Comparison of ENCODE assay signal across 8 cellular contexts in the genomic region with DNA sequence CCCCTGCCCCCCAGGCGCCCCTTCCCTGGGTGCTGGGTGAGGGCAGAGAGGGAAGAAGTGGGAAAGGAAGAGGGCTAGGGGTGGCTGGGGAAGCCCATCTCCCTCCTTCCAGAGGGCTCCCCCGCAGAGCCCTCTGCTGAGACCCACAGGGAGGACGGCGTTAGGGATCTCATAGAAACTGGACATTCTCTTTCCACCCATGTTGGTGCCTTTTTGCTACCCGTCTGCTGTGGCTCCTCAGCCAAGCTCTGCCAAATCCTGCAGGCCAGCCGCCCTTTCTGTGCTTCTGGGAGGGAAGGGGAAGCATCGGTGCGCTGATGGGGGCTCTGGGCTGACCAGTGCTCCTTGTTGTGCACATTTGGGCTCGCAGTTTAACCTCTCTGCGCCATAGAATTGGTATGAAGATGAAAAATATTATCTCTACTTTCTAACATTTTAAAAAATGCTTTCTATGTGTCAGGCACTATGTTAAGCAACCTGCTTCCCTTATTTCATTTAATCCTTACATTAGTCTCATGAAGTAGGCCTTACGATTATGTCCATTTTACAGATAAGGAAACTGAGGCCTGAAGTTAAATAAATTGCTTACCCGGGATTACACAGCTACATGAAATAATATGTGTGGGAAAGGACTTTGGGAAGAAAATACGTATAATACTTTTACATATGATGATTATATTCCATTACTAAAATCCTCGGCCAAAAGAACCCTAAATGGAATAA. TPM values are rescaled to one million over a fixed set of nuclear protein-coding genes. Genes with fewer than 3 reads are reported as not detected.
DNase-seq lines count a peak whose midpoint lies in the region; ATAC-seq, FAIRE-seq and TF ChIP-seq lines count a peak whose summit lies in the region.

No MANE protein-coding gene starts in this region.

- ATAC-seq in GM19467 (IDR thresholded peaks at IDR 0.05; ENCODE audit: unreplicated experiment): no peak
- no peak for ATAC-seq in GM19324 (IDR thresholded peaks at IDR 0.05; ENCODE audit: low FRiP score, unreplicated experiment)
- no peak for ATAC-seq in GM18909 (IDR thresholded peaks at IDR 0.05; ENCODE audit: poor library complexity, unreplicated experiment)

- H3K4me1 ChIP-seq in OCI-LY3 (ENCODE audit: low read length) (peaks cover 29% of the 10 kb centered on the region), neuron (ENCODE audit: insufficient read depth, low read length) (peaks cover 22% of the 10 kb centered on the region)

- H3K9me3 ChIP-seq in OCI-LY3 (ENCODE audit: insufficient read depth, low read length) (no peaks in the 10 kb centered on the region), neuron (ENCODE audit: low read length) (no peaks in the 10 kb centered on the region)

- no peaks in the 10 kb centered on the region for H3K9me3 Mint-ChIP-seq in endothelial cell (ENCODE audit: unreplicated experiment)

- H3K27me3 ChIP-seq in OCI-LY3 (ENCODE audit: low read depth, low read length) (peaks cover under 1% of the 10 kb centered on the region; the same call in 1 of the 2 replicates), neuron (ENCODE audit: insufficient read depth, low read length) (no peaks in the 10 kb centered on the region)

- no peaks in the 10 kb centered on the region for H3K36me3 ChIP-seq in OCI-LY3 (replicated peaks; ENCODE audit: low read depth, low read length)
- H3K36me3 ChIP-seq in neuron (ENCODE audit: insufficient read depth, low read length): no peaks in the 10 kb centered on the region

- TF ChIP-seq POLR2A in H54 (IDR thresholded peaks at IDR 0.05; ENCODE audit: low read depth, low read length): no peak

- peaks cover 12% of the 10 kb centered on the region for H3K79me2 ChIP-seq in OCI-LY3 (ENCODE audit: low read length)

- peaks cover 52% of the 10 kb centered on the region for H3K4me1 Mint-ChIP-seq in endothelial cell (ENCODE audit: unreplicated experiment)

- H3K27ac ChIP-seq in OCI-LY3 (ENCODE audit: low read length): no peak overlapping the region

- H2AFZ ChIP-seq in OCI-LY3 (ENCODE audit: low read depth, low read length): no peak overlapping the region
- peak overlapping the region; percentile 87 for H2AFZ ChIP-seq in neuron (ENCODE audit: low read depth, low read length)

- H4K20me1 ChIP-seq in OCI-LY3 (ENCODE audit: insufficient read depth, low read length): 0 out of 2 replicates have a peak, but pooled peaks cover 3% of the 10 kb centered on the region

- H3K4me3 ChIP-seq in OCI-LY3 (ENCODE audit: low read length) (peak overlapping the region; percentile 99), neuron (ENCODE audit: low read length) (peak overlapping the region; percentile 77)

- peak overlapping the region; percentile 96 for H3K4me3 Mint-ChIP-seq in endothelial cell (ENCODE audit: unreplicated experiment)

- H3K9ac ChIP-seq in OCI-LY3 (ENCODE audit: low read length): peak overlapping the region; percentile 86

- H3K36me3 Mint-ChIP-seq in endothelial cell (ENCODE audit: low read depth, unreplicated experiment): peaks cover 22% of the 10 kb centered on the region

- FAIRE-seq in H54 (lab: Jason Lieb, UNC): no peak

- peak; percentile 17 for DNase-seq in COLO668 (lab: John Stamatoyannopoulos, UW; ENCODE audit: unreplicated experiment)
- no peak for DNase-seq in endothelial cell (ENCODE audit: low spot score)
- DNase-seq in H54 (ENCODE audit: insufficient read length, low spot score): no peak

- TF ChIP-seq CTCF in OCI-LY3 (IDR thresholded peaks at IDR 0.05; ENCODE audit: low read depth, low read length) (no peak), endothelial cell (IDR thresholded peaks at IDR 0.05; ENCODE audit: unreplicated experiment) (no peak)

- peak overlapping the region; percentile 57 for H3K27ac Mint-ChIP-seq in endothelial cell (ENCODE audit: unreplicated experiment)

- peaks cover 26% of the 10 kb centered on the region for H3K27me3 Mint-ChIP-seq in endothelial cell (ENCODE audit: unreplicated experiment)

- H3K4me2 ChIP-seq in OCI-LY3 (ENCODE audit: low read length): peak overlapping the region; percentile 91

RNA-seq across cellular contexts. Expression of gene SLC48A1, which starts 1.0 kb away (rescaled TPM):
- 65.5 TPM for total RNA-seq in endothelial cell (ENCODE audit: unreplicated experiment)

RNA-seq across cellular contexts. Expression of gene RAPGEF3, which starts 15.3 kb away (rescaled TPM):
- 81.5 TPM for total RNA-seq in endothelial cell (ENCODE audit: unreplicated experiment)

RNA-seq across cellular contexts. Expression of gene HDAC7, which starts 45.7 kb away (rescaled TPM):
- total RNA-seq in endothelial cell (ENCODE audit: unreplicated experiment): 387 TPM

RNA-seq across cellular contexts. Expression of gene ENDOU, which starts 48.7 kb away (rescaled TPM):
- 1.6 TPM for total RNA-seq in endothelial cell (ENCODE audit: unreplicated experiment)
